ENCODE assay signal across 14 cellular contexts in genomic region chr3:145251311-145251710, GRCh38.
"Had no signal": no experiment of that assay in that cellular context is flagged by ENCODE, and none has a peak within 500 bp of the region (broad histone marks: within the 10 kb centered on the region; RNA-seq: fewer than 3 reads in every experiment).

No MANE protein-coding gene starts in this region.

- DNase-seq: KBM-7, MV-4-11, NCI-H1048, NCI-H1105, NCI-H1417, NCI-H1436 treated with DMSO at 0.1 percent for 48 hours, NCI-H1694, NCI-H187 treated with DMSO at 0.1 percent for 48 hours, NCI-H2029 treated with DMSO at 0.1 percent for 48 hours, NCI-H2227 treated with DMSO at 0.1 percent for 48 hours, NCI-H526, Right ventricle myocardium superior, RPMI8226 had no signal

- ATAC-seq: SK-N-SH treated with all-trans-retinoic acid at 6 μM for 48 hours had no signal
